ENCODE assay signal across 35 cellular contexts in genomic region chr1:187228790-187229189, GRCh38.
"Had no signal": no experiment of that assay in that cellular context is flagged by ENCODE, and none has a peak within 500 bp of the region (broad histone marks: within the 10 kb centered on the region; RNA-seq: fewer than 3 reads in every experiment).

No MANE protein-coding gene starts in this region.

- H3K27me3 ChIP-seq: MG63 had no signal

- H3K4me3 ChIP-seq: MG63 had no signal

- DNase-seq: Kasumi-1, MG63, MM.1S, MV-4-11, NCI-H1048, NCI-H1092, NCI-H1092 treated with DMSO at 0.1 percent for 48 hours, NCI-H1105, NCI-H1105 treated with DMSO at 0.1 percent for 48 hours, NCI-H1417, NCI-H1417 treated with DMSO at 0.1 percent for 48 hours, NCI-H1436, NCI-H1436 treated with DMSO at 0.1 percent for 48 hours, NCI-H146, NCI-H1694, NCI-H1694 treated with DMSO at 0.1 percent for 48 hours, NCI-H187, NCI-H187 treated with DMSO at 0.1 percent for 48 hours, NCI-H1930, NCI-H2029, NCI-H2029 treated with DMSO at 0.1 percent for 48 hours, NCI-H2081, NCI-H2081 treated with DMSO at 0.1 percent for 48 hours, NCI-H2107, NCI-H2171, NCI-H2171 treated with DMSO at 0.1 percent for 48 hours, NCI-H2227 treated with DMSO at 0.1 percent for 48 hours, NCI-H226, NCI-H345, NCI-H446, NCI-H446 treated with DMSO at 0.1 percent for 48 hours, NCI-H510A, NCI-H510A treated with DMSO at 0.1 percent for 48 hours, NCI-H524, NCI-H524 treated with DMSO at 0.1 percent for 48 hours had no signal

- H3K9me3 ChIP-seq: MG63 had no signal

- H3K36me3 ChIP-seq: MG63 had no signal
